Comparison of ENCODE assay signal across 10 cellular contexts in the genomic region with DNA sequence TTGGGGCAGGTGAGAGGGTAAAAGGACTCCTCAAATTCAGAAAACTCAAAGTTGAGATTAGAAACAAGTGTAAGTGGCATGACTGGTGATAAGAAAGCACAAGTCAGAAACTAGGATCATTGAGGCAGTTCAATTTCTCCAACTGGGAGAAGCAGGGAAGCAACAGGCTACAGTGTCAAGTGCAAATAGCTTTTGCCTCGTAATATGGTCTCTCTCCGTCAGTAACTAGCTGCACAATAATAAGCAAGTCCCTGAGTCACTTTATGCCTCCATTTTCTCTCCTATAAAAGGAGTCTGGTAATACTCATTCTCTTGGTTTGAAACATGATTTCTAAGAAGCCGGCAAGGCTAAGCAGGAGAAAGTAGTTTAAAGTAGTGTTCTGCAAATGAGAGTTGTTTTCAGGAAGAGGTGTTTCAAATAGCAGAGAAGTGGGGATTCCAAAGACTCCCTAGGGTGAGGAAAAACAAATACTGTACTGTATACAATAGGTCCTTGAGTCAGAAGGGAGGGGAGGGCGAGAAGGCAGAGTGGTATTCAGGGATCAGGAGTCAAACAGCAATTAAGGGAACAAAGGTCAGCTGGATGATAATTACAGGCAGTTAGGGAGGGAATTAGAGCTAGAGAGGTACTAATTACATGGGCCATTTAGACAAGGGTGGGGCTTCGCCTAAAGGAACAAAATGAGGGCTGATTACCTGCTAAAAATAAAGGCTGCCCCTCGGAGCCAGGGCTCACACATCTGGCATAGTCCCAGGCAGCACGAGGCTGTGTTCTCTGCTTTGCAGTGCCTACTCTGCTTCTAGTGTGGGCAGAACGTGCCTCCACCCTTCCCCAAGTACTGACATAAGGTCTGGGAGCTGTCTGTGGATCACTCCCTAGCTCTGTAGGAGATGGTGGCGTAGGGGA.
A peak's percentile ranks its signal among the peaks of the same experiment; 100 is the strongest.
DNase-seq lines count a peak whose midpoint lies in the region; ATAC-seq and TF ChIP-seq lines count a peak whose summit lies in the region.
"Had no signal": no experiment of that assay in that cellular context is flagged by ENCODE, and none has a peak within 500 bp of the region (broad histone marks: within the 10 kb centered on the region; RNA-seq: fewer than 3 reads in every experiment).

No MANE protein-coding gene starts in this region.

- CTCF ChIA-PET in activated CD8-positive, alpha-beta T cell treated with anti-CD3 and anti-CD28 coated beads for 36 hours (lab: Charles Lee): no interaction called here

- H3K9me3 Mint-ChIP-seq in activated CD8-positive, alpha-beta T cell treated with anti-CD3 and anti-CD28 coated beads for 36 hours: no peaks in the 10 kb centered on the region

- H3K36me3 Mint-ChIP-seq in activated CD8-positive, alpha-beta T cell treated with anti-CD3 and anti-CD28 coated beads for 36 hours (ENCODE audit: low read depth): no peaks in the 10 kb centered on the region

- no peak overlapping the region for H3K27ac Mint-ChIP-seq in activated CD8-positive, alpha-beta T cell treated with anti-CD3 and anti-CD28 coated beads for 36 hours

- no peaks in the 10 kb centered on the region for H3K4me1 Mint-ChIP-seq in activated CD8-positive, alpha-beta T cell treated with anti-CD3 and anti-CD28 coated beads for 36 hours (ENCODE audit: low read depth)

- ATAC-seq in activated CD8-positive, alpha-beta T cell treated with anti-CD3 and anti-CD28 coated beads for 36 hours: no peak

- POLR2A ChIA-PET in activated CD8-positive, alpha-beta T cell treated with anti-CD3 and anti-CD28 coated beads for 36 hours (lab: Charles Lee): no interaction called here

- H3K27me3 Mint-ChIP-seq in activated CD8-positive, alpha-beta T cell treated with anti-CD3 and anti-CD28 coated beads for 36 hours: peaks cover 7% of the 10 kb centered on the region

- no peak for TF ChIP-seq CTCF in activated CD8-positive, alpha-beta T cell treated with anti-CD3 and anti-CD28 coated beads for 36 hours (IDR thresholded peaks at IDR 0.05)

- DNase-seq in EH (ENCODE audit: low read depth) (peak; percentile 17), NCI-H1436 treated with DMSO at 0.1 percent for 48 hours (lab: John Stamatoyannopoulos, UW) (peak; percentile 88), astrocyte of the hippocampus (ENCODE audit: low read depth, low spot score) (peak; percentile 12), myocyte (ENCODE audit: low read depth) (peak; percentile 3), middle frontal gyrus (ENCODE audit: extremely low spot score, low spot score) (no peak), kidney tubule cell (ENCODE audit: low spot score) (no peak)
- DNase-seq in activated CD8-positive, alpha-beta T cell treated with anti-CD3 and anti-CD28 coated beads for 36 hours: no peak
- no peak for DNase-seq in activated naive CD4-positive, alpha-beta T cell treated with Interleukin-2 at 50 U/mL for 16 hours
- DNase-seq: activated effector memory CD4-positive, alpha-beta T cell treated with Interleukin-2 at 50 U/mL for 16 hours; effector CD8-positive, alpha-beta T cell had no signal

- H3K4me3 Mint-ChIP-seq in activated CD8-positive, alpha-beta T cell treated with anti-CD3 and anti-CD28 coated beads for 36 hours: no peak overlapping the region

- intact Hi-C loops in activated CD8-positive, alpha-beta T cell treated with anti-CD3 and anti-CD28 coated beads for 36 hours (cut with micrococcal nuclease): no loop called here

Comparison
In these comparisons a context has a peak if more than half of its experiments do, and no peak if none do; other contexts are left out.
1. DNase-seq: peak in EH (single experiment), NCI-H1436 treated with DMSO at 0.1 percent for 48 hours (single experiment), astrocyte of the hippocampus (single experiment) and myocyte (single experiment); none in middle frontal gyrus (single experiment), kidney tubule cell (single experiment), activated CD8-positive, alpha-beta T cell treated with anti-CD3 and anti-CD28 coated beads for 36 hours (single experiment) and activated naive CD4-positive, alpha-beta T cell treated with Interleukin-2 at 50 U/mL for 16 hours (single experiment).